27 cellular contexts compared by ENCODE assay signal in genomic region chr3:83193526-83193925, GRCh38.
"Had no signal": no experiment of that assay in that cellular context is flagged by ENCODE, and none has a peak within 500 bp of the region (broad histone marks: within the 10 kb centered on the region; RNA-seq: fewer than 3 reads in every experiment).

No MANE protein-coding gene starts in this region.

- H3K27me3 ChIP-seq: foreskin keratinocyte, sigmoid colon, suprapubic skin, tibial artery had no signal

- H3K9me3 ChIP-seq: prostate gland, sigmoid colon, suprapubic skin, tibial artery had no signal

- H3K4me3 ChIP-seq: prostate gland, sigmoid colon, smooth muscle cell, suprapubic skin, tibial artery had no signal

- H3K4me1 Mint-ChIP-seq: activated CD4-positive, alpha-beta T cell treated with anti-CD3 and anti-CD28 coated beads for 36 hours; activated CD8-positive, alpha-beta memory T cell treated with anti-CD3 and anti-CD28 coated beads, Interleukin-2, amount 10 ng/mL, durations not matched to agents 7 days and 5 days; nephron had no signal

- H3K27ac ChIP-seq: foreskin keratinocyte, prostate gland, sigmoid colon, suprapubic skin, tibial artery had no signal

- H3K27me3 Mint-ChIP-seq: activated CD4-positive, alpha-beta T cell treated with anti-CD3 and anti-CD28 coated beads for 36 hours; activated CD8-positive, alpha-beta memory T cell treated with anti-CD3 and anti-CD28 coated beads, Interleukin-2, amount 10 ng/mL, durations not matched to agents 7 days and 5 days; dendritic cell treated with granulocyte-macrophage colony-stimulating factor and Interleukin-4, amounts not matched to agents 40 ng/mL and 50 ng/mL, for 4 days had no signal

- H3K4me2 ChIP-seq: smooth muscle cell had no signal

- DNase-seq: activated CD4-positive, alpha-beta T cell treated with anti-CD3 and anti-CD28 coated beads for 36 hours; activated CD4-positive, CD25-positive, alpha-beta regulatory T cell; activated CD8-positive, alpha-beta memory T cell treated with anti-CD3 and anti-CD28 coated beads, Interleukin-2, amount 10 ng/mL, durations not matched to agents 7 days and 5 days; activated CD8-positive, alpha-beta T cell treated with anti-CD3 and anti-CD28 coated beads, Interleukin-2, amount 10 ng/mL, durations not matched to agents 7 days and 5 days; activated naive CD4-positive, alpha-beta T cell; activated T-cell treated with anti-CD3 and anti-CD28 coated beads, Interleukin-2, amount 50 U/mL, for 48 hours; central memory CD4-positive, alpha-beta T cell; endodermal cell; islet precursor cell; left cardiac atrium; left ventricle myocardium superior; retina; sigmoid colon; stimulated activated CD4-positive, alpha-beta T cell treated with anti-CD3 and anti-CD28 coated beads, Interleukin-2, amount 100 ng/mL, for 24 hours; stimulated activated naive CD4-positive, alpha-beta T cell; T-helper 1 cell; tibial artery had no signal

- ATAC-seq: activated CD4-positive, alpha-beta T cell treated with anti-CD3 and anti-CD28 coated beads for 36 hours; activated CD8-positive, alpha-beta memory T cell treated with anti-CD3 and anti-CD28 coated beads, Interleukin-2, amount 10 ng/mL, durations not matched to agents 7 days and 5 days; activated CD8-positive, alpha-beta T cell treated with anti-CD3 and anti-CD28 coated beads, Interleukin-2, amount 10 ng/mL, durations not matched to agents 7 days and 5 days; activated naive CD4-positive, alpha-beta T cell treated with anti-CD3 and anti-CD28 coated beads, Interleukin-2, amount 50 U/mL, for 72 hours; esophagus mucosa; foreskin keratinocyte; left cardiac atrium; left ventricle myocardium superior had no signal

- H3K27ac Mint-ChIP-seq: activated CD4-positive, alpha-beta T cell treated with anti-CD3 and anti-CD28 coated beads for 36 hours; activated CD8-positive, alpha-beta memory T cell treated with anti-CD3 and anti-CD28 coated beads, Interleukin-2, amount 10 ng/mL, durations not matched to agents 7 days and 5 days; activated CD8-positive, alpha-beta T cell treated with anti-CD3 and anti-CD28 coated beads, Interleukin-2, amount 10 ng/mL, durations not matched to agents 7 days and 5 days; activated naive CD4-positive, alpha-beta T cell treated with anti-CD3 and anti-CD28 coated beads, Interleukin-2, amount 50 U/mL, for 72 hours; activated T-helper 2 cell treated with anti-CD3 and anti-CD28 coated beads, Interferon-gamma antibody, Interleukin-2, Interleukin-4, amounts not matched to agents 10 μg/mL and 5 μg/mL and 100 μg/mL, durations not matched to agents 14 hours and 24 hours and 36 hours; dendritic cell treated with granulocyte-macrophage colony-stimulating factor and Interleukin-4, amounts not matched to agents 40 ng/mL and 50 ng/mL, for 4 days; endodermal cell; nephron; T-helper 2 cell treated with Interferon-gamma antibody and Interleukin-4, amounts not matched to agents 5 μg/mL and 100 μg/mL, for 36 hours had no signal

- H3K36me3 Mint-ChIP-seq: activated CD8-positive, alpha-beta memory T cell treated with anti-CD3 and anti-CD28 coated beads, Interleukin-2, amount 10 ng/mL, durations not matched to agents 7 days and 5 days; activated naive CD4-positive, alpha-beta T cell treated with anti-CD3 and anti-CD28 coated beads, Interleukin-2, amount 50 U/mL, for 72 hours had no signal

- H3K4me1 ChIP-seq: foreskin keratinocyte, prostate gland, sigmoid colon, suprapubic skin, tibial artery had no signal

- H3K4me3 Mint-ChIP-seq: activated CD4-positive, alpha-beta T cell treated with anti-CD3 and anti-CD28 coated beads for 36 hours; activated CD8-positive, alpha-beta memory T cell treated with anti-CD3 and anti-CD28 coated beads, Interleukin-2, amount 10 ng/mL, durations not matched to agents 7 days and 5 days; activated CD8-positive, alpha-beta T cell treated with anti-CD3 and anti-CD28 coated beads, Interleukin-2, amount 10 ng/mL, durations not matched to agents 7 days and 5 days; dendritic cell treated with granulocyte-macrophage colony-stimulating factor and Interleukin-4, amounts not matched to agents 40 ng/mL and 50 ng/mL, for 4 days; endodermal cell; nephron; T-helper 2 cell treated with Interferon-gamma antibody and Interleukin-4, amounts not matched to agents 5 μg/mL and 100 μg/mL, for 36 hours had no signal

- H3K9me3 Mint-ChIP-seq: endodermal cell, nephron had no signal

- H3K36me3 ChIP-seq: prostate gland, sigmoid colon, suprapubic skin, tibial artery had no signal
